In the genomic region with DNA sequence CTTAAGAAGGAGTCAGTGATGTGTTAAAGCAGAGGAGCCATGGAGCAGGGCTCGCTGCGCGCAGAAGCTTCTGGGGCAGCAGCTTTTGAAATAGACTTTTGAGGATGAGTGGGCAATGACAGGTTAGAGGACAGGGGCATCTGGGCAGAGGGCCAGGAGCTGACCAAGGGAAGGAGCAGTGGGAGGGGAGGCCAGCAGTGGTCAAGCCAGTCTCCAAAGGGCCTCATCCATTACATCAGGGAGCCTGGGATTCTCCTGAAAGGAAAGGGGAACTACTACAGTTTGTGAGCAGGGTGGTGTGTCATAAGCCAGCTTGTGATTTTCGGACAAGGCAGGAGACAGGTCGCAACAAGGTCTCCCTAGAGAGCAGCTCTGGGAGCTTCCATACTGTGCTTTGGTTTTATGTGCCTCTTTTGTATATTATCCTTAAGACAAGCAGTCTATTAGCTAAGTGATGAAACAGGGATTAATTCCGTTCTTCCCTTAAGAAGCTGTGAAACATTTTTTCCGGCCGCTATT, we compare ENCODE assay signal across 9 cellular contexts. TPM values are rescaled to one million over a fixed set of nuclear protein-coding genes. Genes with fewer than 3 reads are reported as not detected.
DNase-seq lines count a peak whose midpoint lies in the region; ATAC-seq, FAIRE-seq and TF ChIP-seq lines count a peak whose summit lies in the region.
"Had no signal": no experiment of that assay in that cellular context is flagged by ENCODE, and none has a peak within 500 bp of the region (broad histone marks: within the 10 kb centered on the region; RNA-seq: fewer than 3 reads in every experiment).

No MANE protein-coding gene starts in this region.

- H3K9me3 ChIP-seq in A673 (ENCODE audit: low read depth, low read length, poor library complexity, severe bottlenecking), result no peaks in the 10 kb centered on the region
- H3K9me3 ChIP-seq in mesenchymal stem cell (ENCODE audit: control insufficient read depth, low read length), result no peaks in the 10 kb centered on the region

- H3K9me3 Mint-ChIP-seq in brain, result no peaks in the 10 kb centered on the region

- intact Hi-C loops in A673 (cut with micrococcal nuclease; ENCODE audit: unreplicated experiment), result no loop called here

- H3K27me3 Mint-ChIP-seq in brain, result peaks cover 8% of the 10 kb centered on the region

- peak overlapping the region in 1 of 2 experiments; percentile 8 for H2BK12ac ChIP-seq in mesenchymal stem cell (ENCODE audit: low read length in 2 of 2)

- H2AFZ ChIP-seq in mesenchymal stem cell (ENCODE audit: low read depth, low read length), result no peak overlapping the region

- peak overlapping the region in 1 of 2 experiments; percentile 15 for H3K4ac ChIP-seq in mesenchymal stem cell (ENCODE audit: low read depth in 1 of 2, low read length in 2 of 2)

- H2BK120ac ChIP-seq in mesenchymal stem cell (ENCODE audit: low read depth, low read length), result no peak overlapping the region

- TF ChIP-seq POLR2A in GM12892 (IDR thresholded peaks at IDR 0.05; ENCODE audit: low read depth, low read length), result no peak

- H4K8ac ChIP-seq in mesenchymal stem cell (ENCODE audit: low read length), result no peak overlapping the region

- 95% methylated on average over 8 of the region's 8 CpGs for WGBS in mesenchymal stem cell

- H3K4me3 Mint-ChIP-seq in brain, result no peak overlapping the region

- peak overlapping the region; percentile 73 for H2BK15ac ChIP-seq in mesenchymal stem cell (ENCODE audit: low read depth, poor library complexity, severe bottlenecking)

- peak overlapping the region; percentile 83 for H3K9ac ChIP-seq in mesenchymal stem cell (ENCODE audit: low read length)

- H3K4me1 Mint-ChIP-seq in brain, result peaks cover 24% of the 10 kb centered on the region

- H3K4me3 ChIP-seq in A673 (ENCODE audit: low read depth, low read length, poor library complexity, severe bottlenecking) (no peak overlapping the region), mesenchymal stem cell (ENCODE audit: insufficient read depth in 1 of 2, low read depth in 1 of 2, low read length in 2 of 2) (peak overlapping the region in 1 of 2 experiments; percentile 64), coronary artery (no peak overlapping the region)

- FAIRE-seq in GM12892 (lab: Jason Lieb, UNC), result no peak

- H3K36me3 ChIP-seq in A673 (ENCODE audit: insufficient read depth, low read length, poor library complexity, severe bottlenecking) (no peaks in the 10 kb centered on the region), mesenchymal stem cell (ENCODE audit: control insufficient read depth in 1 of 2, insufficient read depth in 2 of 2, low read depth in 1 of 2, low read length in 2 of 2) (no peaks in the 10 kb centered on the region)

- POLR2A ChIA-PET in A673 (lab: Charles Lee; ENCODE audit: low non-redundant PET), result no interaction called here

- no peak for ATAC-seq in HG03469 (IDR thresholded peaks at IDR 0.05; ENCODE audit: unreplicated experiment)
- ATAC-seq in GM18498 (IDR thresholded peaks at IDR 0.05; ENCODE audit: unreplicated experiment), result no peak

- H3K27me3 ChIP-seq in A673 (replicated peaks; ENCODE audit: insufficient read depth, low read depth, low read length, poor library complexity) (no peaks in the 10 kb centered on the region), mesenchymal stem cell (ENCODE audit: control insufficient read depth in 1 of 2, insufficient read depth in 1 of 2, low read length in 2 of 2) (no peaks in the 10 kb centered on the region)
- H3K27me3 ChIP-seq: dorsolateral prefrontal cortex had no signal

- no peak overlapping the region for H3K14ac ChIP-seq in mesenchymal stem cell (ENCODE audit: low read length in 2 of 2)

- peak overlapping the region in 4 of 5 experiments; percentile 13 to 90 (median 77) for H3K27ac Mint-ChIP-seq in brain

- H3K36me3 Mint-ChIP-seq in brain, result no peaks in the 10 kb centered on the region

- H3K79me1 ChIP-seq in mesenchymal stem cell (replicated peaks; ENCODE audit: low read length, poor library complexity, severe bottlenecking), result no peaks in the 10 kb centered on the region

- no peak overlapping the region for H3K4me2 ChIP-seq in mesenchymal stem cell (ENCODE audit: low read length, poor library complexity, severe bottlenecking)

- no peak overlapping the region for H3K23ac ChIP-seq in mesenchymal stem cell (ENCODE audit: low read length in 2 of 2)

- TF ChIP-seq CTCF in A673 (conservative IDR thresholded peaks at IDR 0.05; ENCODE audit: low read depth, low read length) (no peak), brain (conservative IDR thresholded peaks at IDR 0.05) (no peak), coronary artery (IDR thresholded peaks at IDR 0.05) (no peak)

- H4K91ac ChIP-seq in mesenchymal stem cell (ENCODE audit: low read length), result no peak overlapping the region

- H2AK5ac ChIP-seq in mesenchymal stem cell (ENCODE audit: low read length, severe bottlenecking), result no peak overlapping the region

- CTCF ChIA-PET in A673 (lab: Charles Lee), result no interaction called here

- no peak overlapping the region for H2BK5ac ChIP-seq in mesenchymal stem cell (ENCODE audit: low read depth, low read length, poor library complexity, severe bottlenecking)

- peaks cover 26% of the 10 kb centered on the region for H3K4me1 ChIP-seq in A673 (ENCODE audit: insufficient read depth, low read length, poor library complexity, severe bottlenecking)
- H3K4me1 ChIP-seq in mesenchymal stem cell (ENCODE audit: control insufficient read depth, insufficient read depth, low read depth, low read length), result peaks cover 4% of the 10 kb centered on the region

- H3K27ac ChIP-seq in A673 (ENCODE audit: low read depth, low read length, poor library complexity, severe bottlenecking) (peak overlapping the region; percentile 87), mesenchymal stem cell (ENCODE audit: low read length, poor library complexity, severe bottlenecking) (no peak overlapping the region), coronary artery (peak overlapping the region in 1 of 2 donors; percentile 71)

- DNase-seq in A673 (ENCODE audit: low spot score), result peak; percentile 40
- DNase-seq in HCEC 1CT, result peak; percentile 27
- peak; percentile 47 for DNase-seq in mesenchymal stem cell
- no peak for DNase-seq in coronary artery (ENCODE audit: low spot score)
- no peak for DNase-seq in GM12892 (ENCODE audit: insufficient read length)
- DNase-seq: dorsolateral prefrontal cortex had no signal

- peak overlapping the region; percentile 4 to 37 for H3K18ac ChIP-seq in mesenchymal stem cell (ENCODE audit: low read depth in 1 of 2, low read length in 2 of 2)

- no TSS peak for BruUV-seq in A673 (replicated peaks; lab: Mats Ljungman, UMichigan)

RNA-seq across cellular contexts. Expression of a gene that starts 46.6 kb away (rescaled TPM):
- total RNA-seq in A673 (2021), result 0.54 and 0.70 TPM in 2 replicates
- 0.20 TPM for polyA plus RNA-seq in brain (ENCODE audit: insufficient read depth, low read depth, low replicate concordance)
- polyA plus RNA-seq in mesenchymal stem cell (2013, experiment 1 of 2), result not detected
- not detected for polyA plus RNA-seq in mesenchymal stem cell (2013, experiment 2 of 2)
- polyA plus RNA-seq in GM12892 (2012; ENCODE audit: missing spikeins), result not detected

RNA-seq across cellular contexts. Expression of a gene that starts 51.7 kb away (rescaled TPM):
- total RNA-seq in A673 (2021), result 0.22 and 0.34 TPM in 2 replicates
- 0.24 TPM for polyA plus RNA-seq in brain (ENCODE audit: insufficient read depth, low read depth, low replicate concordance)
- polyA plus RNA-seq in mesenchymal stem cell (2013, experiment 1 of 2), result not detected
- not detected for polyA plus RNA-seq in mesenchymal stem cell (2013, experiment 2 of 2)
- polyA plus RNA-seq in GM12892 (2012; ENCODE audit: missing spikeins), result not detected

RNA-seq across cellular contexts. Expression of a gene that starts 58.3 kb away (rescaled TPM):
- 30.7 and 31.0 TPM in 2 replicates for total RNA-seq in A673 (2021)
- 2.4 TPM for polyA plus RNA-seq in brain (ENCODE audit: insufficient read depth, low read depth, low replicate concordance)
- polyA plus RNA-seq in mesenchymal stem cell (2013, experiment 1 of 2), result 14.8 TPM
- polyA plus RNA-seq in mesenchymal stem cell (2013, experiment 2 of 2), result 14.0 TPM
- polyA plus RNA-seq in GM12892 (2012; ENCODE audit: missing spikeins), result 39.0 TPM

Comparison
In these comparisons a context has a peak if more than half of its experiments do, and no peak if none do; other contexts are left out.
1. DNase-seq: peak in A673 (single experiment), HCEC 1CT (single experiment) and mesenchymal stem cell (single experiment); none in coronary artery (single experiment) and GM12892 (single experiment).